ENCODE assay signal across 1 cellular context in genomic region chr1:7953850-7954609, GRCh38.
TF ChIP-seq lines count a peak whose summit lies in the region.

No MANE protein-coding gene starts in this region.

TF ChIP-seq in SK-N-SH, 30 proteins besides CTCF, POLR2A, EP300 and RAD21 (continued from another document):
- TF ChIP-seq ZBTB33 (IDR thresholded peaks at IDR 0.05; ENCODE audit: borderline replicate concordance, low read depth) (no peak), JUND (IDR thresholded peaks at IDR 0.05) (no peak), USF2 (IDR thresholded peaks at IDR 0.05; ENCODE audit: borderline replicate concordance, low read depth, low read length) (no peak), RFX5 (IDR thresholded peaks at IDR 0.05; ENCODE audit: low read length) (0 out of 2 replicates have a peak, but pooled peaks have one; percentile 7), TEAD4 (IDR thresholded peaks at IDR 0.05; ENCODE audit: borderline replicate concordance, insufficient read depth) (no peak), CHD2 (IDR thresholded peaks at IDR 0.05; ENCODE audit: low read length, partially characterized antibody) (peak; percentile 76), TAF1 (IDR thresholded peaks at IDR 0.05; ENCODE audit: borderline replicate concordance, low read depth, low read length) (peak; percentile 32; the same call in 1 of the 2 replicates), FOXM1 (IDR thresholded peaks at IDR 0.05; ENCODE audit: low read depth) (no peak), MXI1 (IDR thresholded peaks at IDR 0.05; ENCODE audit: low read depth, low read length) (no peak), NFIC (IDR thresholded peaks at IDR 0.05; ENCODE audit: borderline replicate concordance) (no peak), SIN3A (IDR thresholded peaks at IDR 0.05; ENCODE audit: borderline replicate concordance, low read depth, low read length) (no peak), RXRA (IDR thresholded peaks at IDR 0.05; ENCODE audit: borderline replicate concordance, low read depth) (no peak), MAX (IDR thresholded peaks at IDR 0.05; ENCODE audit: low read depth) (peak; percentile 37; the same call in 1 of the 2 replicates), FOSL2 (IDR thresholded peaks at IDR 0.05; ENCODE audit: borderline replicate concordance, low read depth) (no peak), YY1 (IDR thresholded peaks at IDR 0.05; ENCODE audit: low read depth) (no peak), TCF12 (IDR thresholded peaks at IDR 0.05) (no peak), ELF1 (IDR thresholded peaks at IDR 0.05) (0 out of 2 replicates have a peak, but pooled peaks have one; percentile 20), EZH2phosphoT487 (IDR thresholded peaks at IDR 0.05; ENCODE audit: borderline replicate concordance, low read depth) (no peak), NRF1 (IDR thresholded peaks at IDR 0.05; ENCODE audit: low read depth, low read length) (peak; percentile 38; the same call in 1 of the 2 replicates)
TF ChIP-seq in SK-N-SH: peak in this region for 9.
